ENCODE assay signal across 1 cellular context in the genomic region with DNA sequence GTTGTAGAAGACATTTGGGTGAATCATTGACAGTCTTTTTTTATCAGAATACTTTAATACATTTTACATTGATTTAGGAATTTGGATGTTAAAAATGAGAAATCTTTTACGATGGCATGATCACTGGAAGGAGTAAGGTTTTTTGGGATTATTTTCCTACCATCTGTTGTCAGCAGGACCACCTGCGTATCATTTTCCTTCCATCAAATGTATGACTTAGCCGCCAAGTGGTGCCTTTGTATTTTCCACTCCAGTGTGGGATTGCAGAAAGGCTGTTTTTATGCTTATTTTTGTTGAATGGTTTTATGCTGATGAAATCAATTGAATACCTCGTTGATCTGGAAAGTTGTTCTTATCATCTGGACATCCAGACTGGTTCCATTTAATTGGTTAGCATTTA.
TF ChIP-seq lines count a peak whose summit lies in the region.

No MANE protein-coding gene starts in this region.

TF ChIP-seq in K562, 482 proteins besides CTCF, POLR2A, EP300 and RAD21:
- TF ChIP-seq, protein P1, sequence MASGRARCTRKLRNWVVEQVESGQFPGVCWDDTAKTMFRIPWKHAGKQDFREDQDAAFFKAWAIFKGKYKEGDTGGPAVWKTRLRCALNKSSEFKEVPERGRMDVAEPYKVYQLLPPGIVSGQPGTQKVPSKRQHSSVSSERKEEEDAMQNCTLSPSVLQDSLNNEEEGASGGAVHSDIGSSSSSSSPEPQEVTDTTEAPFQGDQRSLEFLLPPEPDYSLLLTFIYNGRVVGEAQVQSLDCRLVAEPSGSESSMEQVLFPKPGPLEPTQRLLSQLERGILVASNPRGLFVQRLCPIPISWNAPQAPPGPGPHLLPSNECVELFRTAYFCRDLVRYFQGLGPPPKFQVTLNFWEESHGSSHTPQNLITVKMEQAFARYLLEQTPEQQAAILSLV (tag; IDR thresholded peaks at IDR 0.05) = no peak
- TF ChIP-seq PCBP2 (IDR thresholded peaks at IDR 0.05; ENCODE audit: low read depth, low read length, poor library complexity, severe bottlenecking) = no peak
- no peak for TF ChIP-seq MAZ (CRISPR knock-in tag; conservative IDR thresholded peaks at IDR 0.05 in 1 of 2, IDR thresholded peaks at IDR 0.05 in 1 of 2)
- TF ChIP-seq, protein P2, sequence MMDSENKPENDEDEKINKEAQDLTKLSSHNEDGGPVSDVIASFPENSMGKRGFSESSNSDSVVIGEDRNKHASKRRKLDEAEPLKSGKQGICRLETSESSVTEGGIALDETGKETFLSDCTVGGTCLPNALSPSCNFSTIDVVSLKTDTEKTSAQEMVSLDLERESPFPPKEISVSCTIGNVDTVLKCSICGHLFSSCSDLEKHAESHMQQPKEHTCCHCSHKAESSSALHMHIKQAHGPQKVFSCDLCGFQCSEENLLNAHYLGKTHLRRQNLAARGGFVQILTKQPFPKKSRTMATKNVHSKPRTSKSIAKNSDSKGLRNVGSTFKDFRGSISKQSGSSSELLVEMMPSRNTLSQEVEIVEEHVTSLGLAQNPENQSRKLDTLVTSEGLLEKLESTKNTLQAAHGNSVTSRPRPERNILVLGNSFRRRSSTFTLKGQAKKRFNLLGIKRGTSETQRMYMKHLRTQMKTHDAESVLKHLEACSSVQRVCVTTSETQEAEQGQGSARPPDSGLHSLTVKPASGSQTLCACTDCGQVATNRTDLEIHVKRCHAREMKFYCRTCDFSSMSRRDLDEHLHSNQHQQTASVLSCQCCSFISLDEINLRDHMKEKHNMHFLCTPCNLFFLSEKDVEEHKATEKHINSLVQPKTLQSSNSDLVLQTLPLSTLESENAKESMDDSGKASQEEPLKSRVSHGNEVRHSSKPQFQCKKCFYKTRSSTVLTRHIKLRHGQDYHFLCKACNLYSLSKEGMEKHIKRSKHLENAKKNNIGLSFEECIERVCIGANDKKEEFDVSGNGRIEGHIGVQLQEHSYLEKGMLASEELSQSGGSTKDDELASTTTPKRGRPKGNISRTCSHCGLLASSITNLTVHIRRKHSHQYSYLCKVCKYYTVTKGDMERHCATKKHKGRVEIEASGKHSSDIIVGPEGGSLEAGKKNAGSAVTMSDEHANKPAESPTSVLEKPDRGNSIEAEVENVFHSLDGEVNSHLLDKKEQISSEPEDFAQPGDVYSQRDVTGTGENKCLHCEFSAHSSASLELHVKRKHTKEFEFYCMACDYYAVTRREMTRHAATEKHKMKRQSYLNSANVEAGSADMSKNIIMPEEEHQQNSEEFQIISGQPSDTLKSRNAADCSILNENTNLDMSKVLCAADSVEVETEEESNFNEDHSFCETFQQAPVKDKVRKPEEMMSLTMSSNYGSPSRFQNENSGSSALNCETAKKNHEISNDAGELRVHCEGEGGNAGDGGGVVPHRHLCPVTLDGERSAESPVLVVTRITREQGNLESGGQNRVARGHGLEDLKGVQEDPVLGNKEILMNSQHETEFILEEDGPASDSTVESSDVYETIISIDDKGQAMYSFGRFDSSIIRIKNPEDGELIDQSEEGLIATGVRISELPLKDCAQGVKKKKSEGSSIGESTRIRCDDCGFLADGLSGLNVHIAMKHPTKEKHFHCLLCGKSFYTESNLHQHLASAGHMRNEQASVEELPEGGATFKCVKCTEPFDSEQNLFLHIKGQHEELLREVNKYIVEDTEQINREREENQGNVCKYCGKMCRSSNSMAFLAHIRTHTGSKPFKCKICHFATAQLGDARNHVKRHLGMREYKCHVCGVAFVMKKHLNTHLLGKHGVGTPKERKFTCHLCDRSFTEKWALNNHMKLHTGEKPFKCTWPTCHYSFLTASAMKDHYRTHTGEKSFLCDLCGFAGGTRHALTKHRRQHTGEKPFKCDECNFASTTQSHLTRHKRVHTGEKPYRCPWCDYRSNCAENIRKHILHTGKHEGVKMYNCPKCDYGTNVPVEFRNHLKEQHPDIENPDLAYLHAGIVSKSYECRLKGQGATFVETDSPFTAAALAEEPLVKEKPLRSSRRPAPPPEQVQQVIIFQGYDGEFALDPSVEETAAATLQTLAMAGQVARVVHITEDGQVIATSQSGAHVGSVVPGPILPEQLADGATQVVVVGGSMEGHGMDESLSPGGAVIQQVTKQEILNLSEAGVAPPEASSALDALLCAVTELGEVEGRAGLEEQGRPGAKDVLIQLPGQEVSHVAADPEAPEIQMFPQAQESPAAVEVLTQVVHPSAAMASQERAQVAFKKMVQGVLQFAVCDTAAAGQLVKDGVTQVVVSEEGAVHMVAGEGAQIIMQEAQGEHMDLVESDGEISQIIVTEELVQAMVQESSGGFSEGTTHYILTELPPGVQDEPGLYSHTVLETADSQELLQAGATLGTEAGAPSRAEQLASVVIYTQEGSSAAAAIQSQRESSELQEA (IDR thresholded peaks at IDR 0.05; ENCODE audit: low read depth) = no peak
- TF ChIP-seq ZNF766 (CRISPR knock-in tag; conservative IDR thresholded peaks at IDR 0.05) = no peak
- no peak for TF ChIP-seq SRF (CRISPR knock-in tag; IDR thresholded peaks at IDR 0.05)
- TF ChIP-seq LEF1 (IDR thresholded peaks at IDR 0.05) = no peak
- no peak for TF ChIP-seq SIN3B (IDR thresholded peaks at IDR 0.05; ENCODE audit: low read depth)
- peak; percentile 14 for TF ChIP-seq CBX2 (IDR thresholded peaks at IDR 0.05; ENCODE audit: insufficient read depth, low read length, poor library complexity, severe bottlenecking)
- TF ChIP-seq FUS (optimal IDR thresholded peaks at IDR 0.05; ENCODE audit: low read depth, low read length) = no peak
- TF ChIP-seq, protein P3, sequence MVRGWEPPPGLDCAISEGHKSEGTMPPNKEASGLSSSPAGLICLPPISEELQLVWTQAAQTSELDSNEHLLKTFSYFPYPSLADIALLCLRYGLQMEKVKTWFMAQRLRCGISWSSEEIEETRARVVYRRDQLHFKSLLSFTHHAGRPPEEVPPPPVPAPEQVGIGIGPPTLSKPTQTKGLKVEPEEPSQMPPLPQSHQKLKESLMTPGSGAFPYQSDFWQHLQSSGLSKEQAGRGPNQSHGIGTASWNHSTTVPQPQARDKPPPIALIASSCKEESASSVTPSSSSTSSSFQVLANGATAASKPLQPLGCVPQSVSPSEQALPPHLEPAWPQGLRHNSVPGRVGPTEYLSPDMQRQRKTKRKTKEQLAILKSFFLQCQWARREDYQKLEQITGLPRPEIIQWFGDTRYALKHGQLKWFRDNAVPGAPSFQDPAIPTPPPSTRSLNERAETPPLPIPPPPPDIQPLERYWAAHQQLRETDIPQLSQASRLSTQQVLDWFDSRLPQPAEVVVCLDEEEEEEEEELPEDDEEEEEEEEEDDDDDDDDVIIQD (CRISPR knock-in tag; IDR thresholded peaks at IDR 0.05) = no peak
- TF ChIP-seq, protein P4, sequence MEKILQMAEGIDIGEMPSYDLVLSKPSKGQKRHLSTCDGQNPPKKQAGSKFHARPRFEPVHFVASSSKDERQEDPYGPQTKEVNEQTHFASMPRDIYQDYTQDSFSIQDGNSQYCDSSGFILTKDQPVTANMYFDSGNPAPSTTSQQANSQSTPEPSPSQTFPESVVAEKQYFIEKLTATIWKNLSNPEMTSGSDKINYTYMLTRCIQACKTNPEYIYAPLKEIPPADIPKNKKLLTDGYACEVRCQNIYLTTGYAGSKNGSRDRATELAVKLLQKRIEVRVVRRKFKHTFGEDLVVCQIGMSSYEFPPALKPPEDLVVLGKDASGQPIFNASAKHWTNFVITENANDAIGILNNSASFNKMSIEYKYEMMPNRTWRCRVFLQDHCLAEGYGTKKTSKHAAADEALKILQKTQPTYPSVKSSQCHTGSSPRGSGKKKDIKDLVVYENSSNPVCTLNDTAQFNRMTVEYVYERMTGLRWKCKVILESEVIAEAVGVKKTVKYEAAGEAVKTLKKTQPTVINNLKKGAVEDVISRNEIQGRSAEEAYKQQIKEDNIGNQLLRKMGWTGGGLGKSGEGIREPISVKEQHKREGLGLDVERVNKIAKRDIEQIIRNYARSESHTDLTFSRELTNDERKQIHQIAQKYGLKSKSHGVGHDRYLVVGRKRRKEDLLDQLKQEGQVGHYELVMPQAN (IDR thresholded peaks at IDR 0.05; ENCODE audit: borderline replicate concordance) = no peak
- no peak for TF ChIP-seq TAF9B (IDR thresholded peaks at IDR 0.05; ENCODE audit: partially characterized antibody)
- TF ChIP-seq RNF2 (IDR thresholded peaks at IDR 0.05) = 0 out of 2 replicates have a peak, but pooled peaks have one; percentile 15
- no peak for TF ChIP-seq BRF1 (IDR thresholded peaks at IDR 0.05; ENCODE audit: borderline replicate concordance, extremely low read depth, insufficient read length)
- TF ChIP-seq, protein P5, sequence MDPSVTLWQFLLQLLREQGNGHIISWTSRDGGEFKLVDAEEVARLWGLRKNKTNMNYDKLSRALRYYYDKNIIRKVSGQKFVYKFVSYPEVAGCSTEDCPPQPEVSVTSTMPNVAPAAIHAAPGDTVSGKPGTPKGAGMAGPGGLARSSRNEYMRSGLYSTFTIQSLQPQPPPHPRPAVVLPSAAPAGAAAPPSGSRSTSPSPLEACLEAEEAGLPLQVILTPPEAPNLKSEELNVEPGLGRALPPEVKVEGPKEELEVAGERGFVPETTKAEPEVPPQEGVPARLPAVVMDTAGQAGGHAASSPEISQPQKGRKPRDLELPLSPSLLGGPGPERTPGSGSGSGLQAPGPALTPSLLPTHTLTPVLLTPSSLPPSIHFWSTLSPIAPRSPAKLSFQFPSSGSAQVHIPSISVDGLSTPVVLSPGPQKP (CRISPR knock-in tag; IDR thresholded peaks at IDR 0.05) = no peak
- TF ChIP-seq, protein P6, sequence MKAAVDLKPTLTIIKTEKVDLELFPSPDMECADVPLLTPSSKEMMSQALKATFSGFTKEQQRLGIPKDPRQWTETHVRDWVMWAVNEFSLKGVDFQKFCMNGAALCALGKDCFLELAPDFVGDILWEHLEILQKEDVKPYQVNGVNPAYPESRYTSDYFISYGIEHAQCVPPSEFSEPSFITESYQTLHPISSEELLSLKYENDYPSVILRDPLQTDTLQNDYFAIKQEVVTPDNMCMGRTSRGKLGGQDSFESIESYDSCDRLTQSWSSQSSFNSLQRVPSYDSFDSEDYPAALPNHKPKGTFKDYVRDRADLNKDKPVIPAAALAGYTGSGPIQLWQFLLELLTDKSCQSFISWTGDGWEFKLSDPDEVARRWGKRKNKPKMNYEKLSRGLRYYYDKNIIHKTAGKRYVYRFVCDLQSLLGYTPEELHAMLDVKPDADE (conservative IDR thresholded peaks at IDR 0.05; ENCODE audit: control insufficient read depth, low read depth, low read length) = no peak
- TF ChIP-seq NFYB (IDR thresholded peaks at IDR 0.05; ENCODE audit: extremely low read depth, insufficient read length) = no peak
- TF ChIP-seq SP1 (CRISPR knock-in tag; IDR thresholded peaks at IDR 0.05) = no peak
- no peak for TF ChIP-seq ZNF224 (CRISPR knock-in tag; IDR thresholded peaks at IDR 0.05)
- no peak for TF ChIP-seq KDM5B (IDR thresholded peaks at IDR 0.05; ENCODE audit: insufficient replicate concordance, low read depth, low read length)
- TF ChIP-seq PML (IDR thresholded peaks at IDR 0.05; ENCODE audit: low read length) = no peak
- TF ChIP-seq ZNF586 (CRISPR knock-in tag; conservative IDR thresholded peaks at IDR 0.05) = no peak
- no peak for TF ChIP-seq SMARCC2 (IDR thresholded peaks at IDR 0.05; ENCODE audit: low read depth)
- peak; percentile 86 for TF ChIP-seq CBX8 (IDR thresholded peaks at IDR 0.05; ENCODE audit: borderline replicate concordance, extremely low read depth, low read depth, low read length, poor library complexity, severe bottlenecking)
- no peak for TF ChIP-seq DDX20 (tag; IDR thresholded peaks at IDR 0.05; ENCODE audit: low read depth)
- no peak for TF ChIP-seq EGR1 (conservative IDR thresholded peaks at IDR 0.05)
- no peak for TF ChIP-seq ZNF780A (CRISPR knock-in tag; IDR thresholded peaks at IDR 0.05)
- TF ChIP-seq EP400 (IDR thresholded peaks at IDR 0.05) = no peak
- TF ChIP-seq ZNF584 (CRISPR knock-in tag; IDR thresholded peaks at IDR 0.05; ENCODE audit: low read depth) = no peak
- TF ChIP-seq ZNF589 (CRISPR knock-in tag; IDR thresholded peaks at IDR 0.05; ENCODE audit: low read depth) = no peak
- TF ChIP-seq BMI1 (IDR thresholded peaks at IDR 0.05; ENCODE audit: low read length) = 0 out of 2 replicates have a peak, but pooled peaks have one; percentile 59
TF ChIP-seq in K562: peak in this region for 4.
